ENCODE assay signal across 1 cellular context in the genomic region with DNA sequence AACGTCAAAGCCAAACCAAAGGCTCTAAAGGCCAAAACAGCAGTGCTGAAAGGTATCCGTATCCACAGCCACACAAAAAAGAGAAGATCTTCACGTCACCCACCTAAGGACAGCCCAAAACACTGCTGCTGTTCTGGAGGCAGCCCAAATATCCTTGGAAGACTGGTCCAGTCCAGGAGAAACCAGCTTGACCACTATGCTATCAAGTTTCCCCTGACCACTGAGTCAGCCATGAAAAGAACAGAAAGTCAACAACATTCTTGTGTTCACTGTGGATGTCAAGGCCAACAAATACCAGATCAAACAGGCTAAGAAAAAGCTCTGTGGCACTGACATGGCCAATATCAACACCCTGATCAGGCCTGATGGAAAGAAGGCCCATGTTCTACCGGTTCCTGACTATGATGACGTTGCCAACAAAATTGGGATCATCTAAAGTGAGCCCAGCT.
TF ChIP-seq lines count a peak whose summit lies in the region.

No MANE protein-coding gene starts in this region.

TF ChIP-seq in HepG2, 621 proteins besides CTCF, POLR2A, EP300 and RAD21 (continued from another document and continues in another):
- peak; percentile 80 for TF ChIP-seq MLX (CRISPR knock-in tag; IDR thresholded peaks at IDR 0.05)
- no peak for TF ChIP-seq THAP7 (CRISPR knock-in tag; IDR thresholded peaks at IDR 0.05)
- peak; percentile 56; the same call in 1 of the 2 replicates for TF ChIP-seq ZKSCAN8 (CRISPR knock-in tag; IDR thresholded peaks at IDR 0.05; ENCODE audit: borderline replicate concordance)
- peak; percentile 34; the same call in 1 of the 2 replicates for TF ChIP-seq ZFP91 (CRISPR knock-in tag; IDR thresholded peaks at IDR 0.05; ENCODE audit: borderline replicate concordance)
- no peak for TF ChIP-seq ADNP (CRISPR knock-in tag; IDR thresholded peaks at IDR 0.05)
- TF ChIP-seq RBM39 (IDR thresholded peaks at IDR 0.05; ENCODE audit: low read depth, low read length, poor library complexity, severe bottlenecking), result no peak
- no peak for TF ChIP-seq ZNF550 (CRISPR knock-in tag; IDR thresholded peaks at IDR 0.05; ENCODE audit: borderline replicate concordance)
- TF ChIP-seq ZNF282 (IDR thresholded peaks at IDR 0.05; ENCODE audit: partially characterized antibody), result no peak
- no peak for TF ChIP-seq ZNF354B (CRISPR knock-in tag; IDR thresholded peaks at IDR 0.05)
- TF ChIP-seq ARID4A (CRISPR knock-in tag; IDR thresholded peaks at IDR 0.05; ENCODE audit: borderline replicate concordance), result peak; percentile 45; the same call in 1 of the 2 replicates
- peak; percentile 90 for TF ChIP-seq SOX5 (CRISPR knock-in tag; IDR thresholded peaks at IDR 0.05; ENCODE audit: borderline replicate concordance)
- TF ChIP-seq ZNF580 (CRISPR knock-in tag; IDR thresholded peaks at IDR 0.05; ENCODE audit: borderline replicate concordance, low read depth), result peak; percentile 41; the same call in 1 of the 2 replicates
- no peak for TF ChIP-seq PCBP2 (optimal IDR thresholded peaks at IDR 0.05; ENCODE audit: low read depth, low read length, poor library complexity, severe bottlenecking)
- TF ChIP-seq CENPT (CRISPR knock-in tag; IDR thresholded peaks at IDR 0.05; ENCODE audit: low read depth), result no peak
- TF ChIP-seq EED (CRISPR knock-in tag; IDR thresholded peaks at IDR 0.05), result no peak
- no peak for TF ChIP-seq SOX6 (IDR thresholded peaks at IDR 0.05)
- TF ChIP-seq SOX6 (CRISPR knock-in tag; IDR thresholded peaks at IDR 0.05), result peak; percentile 83
- peak; percentile 54; the same call in 1 of the 2 replicates for TF ChIP-seq ZSCAN21 (CRISPR knock-in tag; IDR thresholded peaks at IDR 0.05; ENCODE audit: borderline replicate concordance)
- peak; percentile 80; the same call in 1 of the 2 replicates for TF ChIP-seq MIXL1 (CRISPR knock-in tag; IDR thresholded peaks at IDR 0.05)
- TF ChIP-seq ZNF292 (CRISPR knock-in tag; IDR thresholded peaks at IDR 0.05; ENCODE audit: borderline replicate concordance, low read depth), result peak; percentile 57; the same call in 1 of the 2 replicates
- TF ChIP-seq MAFF (IDR thresholded peaks at IDR 0.05; ENCODE audit: low read depth, low read length), result peak; percentile 42; the same call in 1 of the 2 replicates
- TF ChIP-seq ZFP41 (CRISPR knock-in tag; IDR thresholded peaks at IDR 0.05; ENCODE audit: borderline replicate concordance), result no peak
- no peak for TF ChIP-seq ZNF335 (CRISPR knock-in tag; IDR thresholded peaks at IDR 0.05)
- no peak for TF ChIP-seq AHR (CRISPR knock-in tag; IDR thresholded peaks at IDR 0.05)
- no peak for TF ChIP-seq ZNF777 (CRISPR knock-in tag; IDR thresholded peaks at IDR 0.05)
- TF ChIP-seq, protein P1, sequence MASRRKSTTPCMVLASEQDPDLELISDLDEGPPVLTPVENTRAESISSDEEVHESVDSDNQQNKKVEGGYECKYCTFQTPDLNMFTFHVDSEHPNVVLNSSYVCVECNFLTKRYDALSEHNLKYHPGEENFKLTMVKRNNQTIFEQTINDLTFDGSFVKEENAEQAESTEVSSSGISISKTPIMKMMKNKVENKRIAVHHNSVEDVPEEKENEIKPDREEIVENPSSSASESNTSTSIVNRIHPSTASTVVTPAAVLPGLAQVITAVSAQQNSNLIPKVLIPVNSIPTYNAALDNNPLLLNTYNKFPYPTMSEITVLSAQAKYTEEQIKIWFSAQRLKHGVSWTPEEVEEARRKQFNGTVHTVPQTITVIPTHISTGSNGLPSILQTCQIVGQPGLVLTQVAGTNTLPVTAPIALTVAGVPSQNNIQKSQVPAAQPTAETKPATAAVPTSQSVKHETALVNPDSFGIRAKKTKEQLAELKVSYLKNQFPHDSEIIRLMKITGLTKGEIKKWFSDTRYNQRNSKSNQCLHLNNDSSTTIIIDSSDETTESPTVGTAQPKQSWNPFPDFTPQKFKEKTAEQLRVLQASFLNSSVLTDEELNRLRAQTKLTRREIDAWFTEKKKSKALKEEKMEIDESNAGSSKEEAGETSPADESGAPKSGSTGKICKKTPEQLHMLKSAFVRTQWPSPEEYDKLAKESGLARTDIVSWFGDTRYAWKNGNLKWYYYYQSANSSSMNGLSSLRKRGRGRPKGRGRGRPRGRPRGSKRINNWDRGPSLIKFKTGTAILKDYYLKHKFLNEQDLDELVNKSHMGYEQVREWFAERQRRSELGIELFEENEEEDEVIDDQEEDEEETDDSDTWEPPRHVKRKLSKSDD (CRISPR knock-in tag; IDR thresholded peaks at IDR 0.05; ENCODE audit: low read depth), result 0 out of 2 replicates have a peak, but pooled peaks have one; percentile 19
- no peak for TF ChIP-seq NRL (CRISPR knock-in tag; IDR thresholded peaks at IDR 0.05; ENCODE audit: borderline replicate concordance)
- no peak for TF ChIP-seq NR1H2 (CRISPR knock-in tag; IDR thresholded peaks at IDR 0.05; ENCODE audit: borderline replicate concordance, low read depth)
- peak; percentile 90 for TF ChIP-seq ERF (CRISPR knock-in tag; IDR thresholded peaks at IDR 0.05)
- no peak for TF ChIP-seq IRF1 (CRISPR knock-in tag; IDR thresholded peaks at IDR 0.05; ENCODE audit: low read depth)
- no peak for TF ChIP-seq ZSCAN30 (CRISPR knock-in tag; IDR thresholded peaks at IDR 0.05)
- TF ChIP-seq, protein P2, sequence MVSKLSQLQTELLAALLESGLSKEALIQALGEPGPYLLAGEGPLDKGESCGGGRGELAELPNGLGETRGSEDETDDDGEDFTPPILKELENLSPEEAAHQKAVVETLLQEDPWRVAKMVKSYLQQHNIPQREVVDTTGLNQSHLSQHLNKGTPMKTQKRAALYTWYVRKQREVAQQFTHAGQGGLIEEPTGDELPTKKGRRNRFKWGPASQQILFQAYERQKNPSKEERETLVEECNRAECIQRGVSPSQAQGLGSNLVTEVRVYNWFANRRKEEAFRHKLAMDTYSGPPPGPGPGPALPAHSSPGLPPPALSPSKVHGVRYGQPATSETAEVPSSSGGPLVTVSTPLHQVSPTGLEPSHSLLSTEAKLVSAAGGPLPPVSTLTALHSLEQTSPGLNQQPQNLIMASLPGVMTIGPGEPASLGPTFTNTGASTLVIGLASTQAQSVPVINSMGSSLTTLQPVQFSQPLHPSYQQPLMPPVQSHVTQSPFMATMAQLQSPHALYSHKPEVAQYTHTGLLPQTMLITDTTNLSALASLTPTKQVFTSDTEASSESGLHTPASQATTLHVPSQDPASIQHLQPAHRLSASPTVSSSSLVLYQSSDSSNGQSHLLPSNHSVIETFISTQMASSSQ (IDR thresholded peaks at IDR 0.05; ENCODE audit: low read depth), result no peak
- TF ChIP-seq, protein P2 (CRISPR knock-in tag; IDR thresholded peaks at IDR 0.05; ENCODE audit: borderline replicate concordance), result peak; percentile 59; the same call in 1 of the 2 replicates
- peak; percentile 93; the same call in 1 of the 2 replicates for TF ChIP-seq MIER3 (CRISPR knock-in tag; IDR thresholded peaks at IDR 0.05; ENCODE audit: borderline replicate concordance)
- no peak for TF ChIP-seq ZNF326 (CRISPR knock-in tag; IDR thresholded peaks at IDR 0.05; ENCODE audit: borderline replicate concordance)
- TF ChIP-seq RFXANK (CRISPR knock-in tag; IDR thresholded peaks at IDR 0.05), result 0 out of 2 replicates have a peak, but pooled peaks have one; percentile 40
- no peak for TF ChIP-seq ZNF841 (CRISPR knock-in tag; IDR thresholded peaks at IDR 0.05; ENCODE audit: borderline replicate concordance)
- no peak for TF ChIP-seq IKZF4 (CRISPR knock-in tag; IDR thresholded peaks at IDR 0.05; ENCODE audit: borderline replicate concordance, low read depth, not compliant biosample characterization)
- no peak for TF ChIP-seq NFE2 (CRISPR knock-in tag; IDR thresholded peaks at IDR 0.05)
- peak; percentile 21 for TF ChIP-seq ASH2L (IDR thresholded peaks at IDR 0.05; ENCODE audit: insufficient read length, low read depth, low read length)
- TF ChIP-seq LCORL (IDR thresholded peaks at IDR 0.05), result 0 out of 2 replicates have a peak, but pooled peaks have one; percentile 8
- TF ChIP-seq LCORL (CRISPR knock-in tag; IDR thresholded peaks at IDR 0.05), result peak; percentile 93
- no peak for TF ChIP-seq ZZZ3 (CRISPR knock-in tag; IDR thresholded peaks at IDR 0.05; ENCODE audit: borderline replicate concordance)
- TF ChIP-seq ZNF263 (CRISPR knock-in tag; IDR thresholded peaks at IDR 0.05), result no peak
- peak; percentile 64; the same call in 1 of the 2 replicates for TF ChIP-seq MBD4 (IDR thresholded peaks at IDR 0.05; ENCODE audit: borderline replicate concordance, low read length)
- TF ChIP-seq POGZ (CRISPR knock-in tag; IDR thresholded peaks at IDR 0.05), result peak; percentile 95
- no peak for TF ChIP-seq MTA3 (CRISPR knock-in tag; IDR thresholded peaks at IDR 0.05)
- no peak for TF ChIP-seq NFIB (CRISPR knock-in tag; IDR thresholded peaks at IDR 0.05; ENCODE audit: borderline replicate concordance)
